2 cellular contexts compared by ENCODE assay signal in the genomic region with DNA sequence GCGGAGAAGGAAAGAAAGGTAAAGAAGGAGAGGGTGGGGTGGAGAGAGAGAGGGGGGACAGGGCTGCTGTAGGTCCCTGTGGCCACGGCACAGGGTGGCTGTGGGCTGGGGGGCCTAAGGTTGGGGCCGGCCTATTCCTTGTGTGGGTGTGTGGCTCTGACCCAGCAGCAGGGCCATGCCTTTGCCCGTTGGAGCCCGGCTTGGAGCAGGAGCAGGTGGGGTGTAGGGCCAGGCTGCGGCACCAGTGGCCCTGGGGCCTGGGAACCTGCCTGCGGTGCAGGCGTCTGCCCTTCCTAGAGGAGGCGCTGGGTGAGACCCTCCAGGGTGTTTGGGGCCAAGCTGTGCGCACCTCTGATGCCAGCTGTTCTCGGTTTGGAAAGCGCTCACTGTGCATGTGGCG.
TF ChIP-seq lines count a peak whose summit lies in the region.

No MANE protein-coding gene starts in this region.

TF ChIP-seq in HEK293, 187 proteins besides CTCF, POLR2A, EP300 and RAD21:
- TF ChIP-seq ZNF10 (tag by site-specific recombination; IDR thresholded peaks at IDR 0.05) (no peak), ZIC2 (tag by site-specific recombination; IDR thresholded peaks at IDR 0.05) (0 out of 2 replicates have a peak, but pooled peaks have one; percentile 32), ZNF776 (tag by site-specific recombination; IDR thresholded peaks at IDR 0.05; ENCODE audit: borderline replicate concordance) (no peak), ZBTB7A (tag by site-specific recombination; IDR thresholded peaks at IDR 0.05; ENCODE audit: low read depth) (no peak), SCRT1 (tag by site-specific recombination; IDR thresholded peaks at IDR 0.05; ENCODE audit: borderline replicate concordance) (no peak)
- TF ChIP-seq, protein P1, sequence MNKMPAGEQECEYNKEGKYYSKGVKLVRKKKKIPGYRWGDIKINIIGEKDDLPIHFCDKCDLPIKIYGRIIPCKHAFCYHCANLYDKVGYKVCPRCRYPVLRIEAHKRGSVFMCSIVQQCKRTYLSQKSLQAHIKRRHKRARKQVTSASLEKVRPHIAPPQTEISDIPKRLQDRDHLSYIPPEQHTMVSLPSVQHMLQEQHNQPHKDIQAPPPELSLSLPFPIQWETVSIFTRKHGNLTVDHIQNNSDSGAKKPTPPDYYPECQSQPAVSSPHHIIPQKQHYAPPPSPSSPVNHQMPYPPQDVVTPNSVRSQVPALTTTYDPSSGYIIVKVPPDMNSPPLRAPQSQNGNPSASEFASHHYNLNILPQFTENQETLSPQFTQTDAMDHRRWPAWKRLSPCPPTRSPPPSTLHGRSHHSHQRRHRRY (tag by site-specific recombination; IDR thresholded peaks at IDR 0.05), result no peak
TF ChIP-seq in HEK293: peak in this region for 1.

TF ChIP-seq in HepG2, 621 proteins besides CTCF, POLR2A, EP300 and RAD21:
- TF ChIP-seq ZNF788 (CRISPR knock-in tag; IDR thresholded peaks at IDR 0.05; ENCODE audit: borderline replicate concordance) (no peak), ZNF350 (CRISPR knock-in tag; IDR thresholded peaks at IDR 0.05; ENCODE audit: borderline replicate concordance, low read depth) (no peak), ZSCAN25 (CRISPR knock-in tag; IDR thresholded peaks at IDR 0.05) (no peak), RAD51 (IDR thresholded peaks at IDR 0.05; ENCODE audit: borderline replicate concordance) (no peak), NFATC3 (CRISPR knock-in tag; IDR thresholded peaks at IDR 0.05) (no peak), ZFP62 (CRISPR knock-in tag; IDR thresholded peaks at IDR 0.05) (no peak), ZNF468 (CRISPR knock-in tag; IDR thresholded peaks at IDR 0.05) (no peak), ZNF180 (CRISPR knock-in tag; IDR thresholded peaks at IDR 0.05; ENCODE audit: borderline replicate concordance, low read depth) (no peak), NFKBIZ (CRISPR knock-in tag; IDR thresholded peaks at IDR 0.05) (no peak), MBD4 (IDR thresholded peaks at IDR 0.05; ENCODE audit: borderline replicate concordance, low read length) (no peak), FOXM1 (CRISPR knock-in tag; IDR thresholded peaks at IDR 0.05) (no peak)
- TF ChIP-seq, protein P2, sequence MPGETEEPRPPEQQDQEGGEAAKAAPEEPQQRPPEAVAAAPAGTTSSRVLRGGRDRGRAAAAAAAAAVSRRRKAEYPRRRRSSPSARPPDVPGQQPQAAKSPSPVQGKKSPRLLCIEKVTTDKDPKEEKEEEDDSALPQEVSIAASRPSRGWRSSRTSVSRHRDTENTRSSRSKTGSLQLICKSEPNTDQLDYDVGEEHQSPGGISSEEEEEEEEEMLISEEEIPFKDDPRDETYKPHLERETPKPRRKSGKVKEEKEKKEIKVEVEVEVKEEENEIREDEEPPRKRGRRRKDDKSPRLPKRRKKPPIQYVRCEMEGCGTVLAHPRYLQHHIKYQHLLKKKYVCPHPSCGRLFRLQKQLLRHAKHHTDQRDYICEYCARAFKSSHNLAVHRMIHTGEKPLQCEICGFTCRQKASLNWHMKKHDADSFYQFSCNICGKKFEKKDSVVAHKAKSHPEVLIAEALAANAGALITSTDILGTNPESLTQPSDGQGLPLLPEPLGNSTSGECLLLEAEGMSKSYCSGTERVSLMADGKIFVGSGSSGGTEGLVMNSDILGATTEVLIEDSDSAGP (CRISPR knock-in tag; IDR thresholded peaks at IDR 0.05; ENCODE audit: borderline replicate concordance), result no peak
- TF ChIP-seq, protein P3, sequence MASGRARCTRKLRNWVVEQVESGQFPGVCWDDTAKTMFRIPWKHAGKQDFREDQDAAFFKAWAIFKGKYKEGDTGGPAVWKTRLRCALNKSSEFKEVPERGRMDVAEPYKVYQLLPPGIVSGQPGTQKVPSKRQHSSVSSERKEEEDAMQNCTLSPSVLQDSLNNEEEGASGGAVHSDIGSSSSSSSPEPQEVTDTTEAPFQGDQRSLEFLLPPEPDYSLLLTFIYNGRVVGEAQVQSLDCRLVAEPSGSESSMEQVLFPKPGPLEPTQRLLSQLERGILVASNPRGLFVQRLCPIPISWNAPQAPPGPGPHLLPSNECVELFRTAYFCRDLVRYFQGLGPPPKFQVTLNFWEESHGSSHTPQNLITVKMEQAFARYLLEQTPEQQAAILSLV (CRISPR knock-in tag; IDR thresholded peaks at IDR 0.05; ENCODE audit: borderline replicate concordance), result no peak
- TF ChIP-seq, protein P4, sequence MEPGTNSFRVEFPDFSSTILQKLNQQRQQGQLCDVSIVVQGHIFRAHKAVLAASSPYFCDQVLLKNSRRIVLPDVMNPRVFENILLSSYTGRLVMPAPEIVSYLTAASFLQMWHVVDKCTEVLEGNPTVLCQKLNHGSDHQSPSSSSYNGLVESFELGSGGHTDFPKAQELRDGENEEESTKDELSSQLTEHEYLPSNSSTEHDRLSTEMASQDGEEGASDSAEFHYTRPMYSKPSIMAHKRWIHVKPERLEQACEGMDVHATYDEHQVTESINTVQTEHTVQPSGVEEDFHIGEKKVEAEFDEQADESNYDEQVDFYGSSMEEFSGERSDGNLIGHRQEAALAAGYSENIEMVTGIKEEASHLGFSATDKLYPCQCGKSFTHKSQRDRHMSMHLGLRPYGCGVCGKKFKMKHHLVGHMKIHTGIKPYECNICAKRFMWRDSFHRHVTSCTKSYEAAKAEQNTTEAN (CRISPR knock-in tag; conservative IDR thresholded peaks at IDR 0.05), result no peak
- TF ChIP-seq, protein P5, sequence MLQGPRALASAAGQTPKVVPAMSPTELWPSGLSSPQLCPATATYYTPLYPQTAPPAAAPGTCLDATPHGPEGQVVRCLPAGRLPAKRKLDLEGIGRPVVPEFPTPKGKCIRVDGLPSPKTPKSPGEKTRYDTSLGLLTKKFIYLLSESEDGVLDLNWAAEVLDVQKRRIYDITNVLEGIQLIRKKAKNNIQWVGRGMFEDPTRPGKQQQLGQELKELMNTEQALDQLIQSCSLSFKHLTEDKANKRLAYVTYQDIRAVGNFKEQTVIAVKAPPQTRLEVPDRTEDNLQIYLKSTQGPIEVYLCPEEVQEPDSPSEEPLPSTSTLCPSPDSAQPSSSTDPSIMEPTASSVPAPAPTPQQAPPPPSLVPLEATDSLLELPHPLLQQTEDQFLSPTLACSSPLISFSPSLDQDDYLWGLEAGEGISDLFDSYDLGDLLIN (CRISPR knock-in tag; IDR thresholded peaks at IDR 0.05; ENCODE audit: borderline replicate concordance), result no peak
- TF ChIP-seq, protein P6, sequence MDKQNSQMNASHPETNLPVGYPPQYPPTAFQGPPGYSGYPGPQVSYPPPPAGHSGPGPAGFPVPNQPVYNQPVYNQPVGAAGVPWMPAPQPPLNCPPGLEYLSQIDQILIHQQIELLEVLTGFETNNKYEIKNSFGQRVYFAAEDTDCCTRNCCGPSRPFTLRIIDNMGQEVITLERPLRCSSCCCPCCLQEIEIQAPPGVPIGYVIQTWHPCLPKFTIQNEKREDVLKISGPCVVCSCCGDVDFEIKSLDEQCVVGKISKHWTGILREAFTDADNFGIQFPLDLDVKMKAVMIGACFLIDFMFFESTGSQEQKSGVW (CRISPR knock-in tag; IDR thresholded peaks at IDR 0.05; ENCODE audit: borderline replicate concordance), result no peak
- TF ChIP-seq, protein P7, sequence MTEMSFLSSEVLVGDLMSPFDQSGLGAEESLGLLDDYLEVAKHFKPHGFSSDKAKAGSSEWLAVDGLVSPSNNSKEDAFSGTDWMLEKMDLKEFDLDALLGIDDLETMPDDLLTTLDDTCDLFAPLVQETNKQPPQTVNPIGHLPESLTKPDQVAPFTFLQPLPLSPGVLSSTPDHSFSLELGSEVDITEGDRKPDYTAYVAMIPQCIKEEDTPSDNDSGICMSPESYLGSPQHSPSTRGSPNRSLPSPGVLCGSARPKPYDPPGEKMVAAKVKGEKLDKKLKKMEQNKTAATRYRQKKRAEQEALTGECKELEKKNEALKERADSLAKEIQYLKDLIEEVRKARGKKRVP (CRISPR knock-in tag; IDR thresholded peaks at IDR 0.05), result no peak
